8 cellular contexts compared by ENCODE assay signal in genomic region chr1:205229916-205230700, GRCh38.
DNase-seq lines count a peak whose midpoint lies in the region; ATAC-seq and TF ChIP-seq lines count a peak whose summit lies in the region.

No MANE protein-coding gene starts in this region.

- H3K4me3 Mint-ChIP-seq in stimulated activated effector memory CD8-positive, alpha-beta T cell treated with anti-CD3 and anti-CD28 coated beads, Interleukin-12 subunit alpha, Interleukin-12 subunit beta, amount 100 ng/mL, for 72 hours, result peak overlapping the region; percentile 93

- H3K27ac Mint-ChIP-seq in stimulated activated effector memory CD8-positive, alpha-beta T cell treated with anti-CD3 and anti-CD28 coated beads, Interleukin-12 subunit alpha, Interleukin-12 subunit beta, amount 100 ng/mL, for 72 hours, result no peak overlapping the region

- H3K9me3 Mint-ChIP-seq in stimulated activated effector memory CD8-positive, alpha-beta T cell treated with anti-CD3 and anti-CD28 coated beads, Interleukin-12 subunit alpha, Interleukin-12 subunit beta, amount 100 ng/mL, for 72 hours, result no peaks in the 10 kb centered on the region

- H3K4me1 Mint-ChIP-seq in stimulated activated effector memory CD8-positive, alpha-beta T cell treated with anti-CD3 and anti-CD28 coated beads, Interleukin-12 subunit alpha, Interleukin-12 subunit beta, amount 100 ng/mL, for 72 hours, result peaks cover 53% of the 10 kb centered on the region

- peaks cover 11% of the 10 kb centered on the region for H3K36me3 Mint-ChIP-seq in stimulated activated effector memory CD8-positive, alpha-beta T cell treated with anti-CD3 and anti-CD28 coated beads, Interleukin-12 subunit alpha, Interleukin-12 subunit beta, amount 100 ng/mL, for 72 hours

- ATAC-seq in stimulated activated effector memory CD8-positive, alpha-beta T cell treated with anti-CD3 and anti-CD28 coated beads, Interleukin-12 subunit alpha, Interleukin-12 subunit beta, amount 100 ng/mL, for 72 hours, result no peak
- ATAC-seq in HG03095 (IDR thresholded peaks at IDR 0.05; ENCODE audit: unreplicated experiment), result no peak

- peak; percentile 46 for DNase-seq in NCI-H2107 treated with DMSO at 0.1 percent for 48 hours (lab: John Stamatoyannopoulos, UW; ENCODE audit: unreplicated experiment)
- DNase-seq in NCI-H2107 (lab: John Stamatoyannopoulos, UW), result no peak
- peak; percentile 83 for DNase-seq in RPMI8226
- peak; percentile 70 to 81 for DNase-seq in erythroblast (lab: John Stamatoyannopoulos, UW)
- no peak for DNase-seq in stimulated activated effector memory CD8-positive, alpha-beta T cell treated with anti-CD3 and anti-CD28 coated beads, Interleukin-12 subunit alpha, Interleukin-12 subunit beta, amount 100 ng/mL, for 72 hours (ENCODE audit: low spot score in 2 of 2)
- DNase-seq in NCI-H524 (lab: John Stamatoyannopoulos, UW), result no peak
- no peak for DNase-seq in KG1 (lab: John Stamatoyannopoulos, UW)

- no peak for TF ChIP-seq POLR2A in erythroblast (IDR thresholded peaks at IDR 0.05; ENCODE audit: low read length)

Comparison
In these comparisons a context has a peak if more than half of its experiments do, and no peak if none do; other contexts are left out.
1. DNase-seq: peak in NCI-H2107 treated with DMSO at 0.1 percent for 48 hours (single experiment), RPMI8226 (single experiment) and erythroblast (2 of 2); none in NCI-H2107 (single experiment), stimulated activated effector memory CD8-positive, alpha-beta T cell treated with anti-CD3 and anti-CD28 coated beads, Interleukin-12 subunit alpha, Interleukin-12 subunit beta, amount 100 ng/mL, for 72 hours (0 of 2), NCI-H524 (0 of 2) and KG1 (single experiment).